2 cellular contexts compared by ENCODE assay signal in genomic region chr7:140738280-140738679, GRCh38.
TF ChIP-seq lines count a peak whose summit lies in the region.

No MANE protein-coding gene starts in this region.

TF ChIP-seq in IMR-90, 13 proteins besides CTCF, POLR2A, EP300 and RAD21 (continued from another document):
- no peak for TF ChIP-seq NFE2L2 (IDR thresholded peaks at IDR 0.05; ENCODE audit: low read depth, low read length)
- no peak for TF ChIP-seq BHLHE40 (IDR thresholded peaks at IDR 0.05; ENCODE audit: low read depth, low read length)
- TF ChIP-seq CHD1 (IDR thresholded peaks at IDR 0.05; ENCODE audit: low read depth, low read length): no peak
- no peak for TF ChIP-seq MAZ (IDR thresholded peaks at IDR 0.05; ENCODE audit: borderline replicate concordance, low read depth, low read length)
- no peak for TF ChIP-seq RFX5 (IDR thresholded peaks at IDR 0.05; ENCODE audit: low read depth, low read length)
- no peak for TF ChIP-seq SMC3 (IDR thresholded peaks at IDR 0.05; ENCODE audit: low read depth, low read length)
- no peak for TF ChIP-seq USF2 (IDR thresholded peaks at IDR 0.05; ENCODE audit: low read depth, low read length)
- TF ChIP-seq RCOR1 (IDR thresholded peaks at IDR 0.05; ENCODE audit: insufficient replicate concordance, low read length): no peak

TF ChIP-seq in SK-N-SH treated with all-trans-retinoic acid at 6 μM for 48 hours, 23 proteins besides CTCF, POLR2A, EP300 and RAD21 (continued from another document):
- no peak for TF ChIP-seq PATZ1 (CRISPR knock-in tag; IDR thresholded peaks at IDR 0.05; ENCODE audit: borderline replicate concordance)
- no peak for TF ChIP-seq SNAI2 (CRISPR knock-in tag; IDR thresholded peaks at IDR 0.05)
- TF ChIP-seq POU6F1 (CRISPR knock-in tag; IDR thresholded peaks at IDR 0.05; ENCODE audit: borderline replicate concordance, low read depth): no peak
